Comparison of ENCODE assay signal across 15 cellular contexts in genomic region chr6:47163536-47163935, GRCh38.
DNase-seq lines count a peak whose midpoint lies in the region; ATAC-seq and TF ChIP-seq lines count a peak whose summit lies in the region.
"Had no signal": no experiment of that assay in that cellular context is flagged by ENCODE, and none has a peak within 500 bp of the region (broad histone marks: within the 10 kb centered on the region; RNA-seq: fewer than 3 reads in every experiment).

No MANE protein-coding gene starts in this region.

- H2AFZ ChIP-seq in OCI-LY3 (ENCODE audit: low read depth, low read length) = no peak overlapping the region

- H3K36me3 ChIP-seq in OCI-LY3 (replicated peaks; ENCODE audit: low read depth, low read length) (no peaks in the 10 kb centered on the region), BE2C (no peaks in the 10 kb centered on the region)

- H3K27ac ChIP-seq in OCI-LY3 (ENCODE audit: low read length) = peak overlapping the region; percentile 35
- H3K27ac ChIP-seq: SK-N-MC had no signal

- DNase-seq in BE2C (no peak), SIG-M5 (lab: John Stamatoyannopoulos, UW) (no peak)
- no peak for DNase-seq in activated CD4-positive, CD25-positive, alpha-beta regulatory T cell treated with anti-CD3 and anti-CD28 coated beads, Interleukin-2, amount 50 U/mL, for 72 hours
- DNase-seq in stimulated activated CD4-positive, alpha-beta T cell treated with anti-CD3 and anti-CD28 coated beads, Interleukin-4, amount 100 ng/mL, for 24 hours = no peak
- DNase-seq: C1 segment of cervical spinal cord, NCI-H1092, NCI-H2107, NCI-H226, NCI-H526, PC-3, T-cell had no signal

- TF ChIP-seq CTCF in OCI-LY3 (IDR thresholded peaks at IDR 0.05; ENCODE audit: low read depth, low read length) (no peak), BE2C (IDR thresholded peaks at IDR 0.05; ENCODE audit: low read depth, low read length) (no peak)

- H3K4me1 ChIP-seq in OCI-LY3 (ENCODE audit: low read length) (peaks cover 60% of the 10 kb centered on the region), BE2C (no peaks in the 10 kb centered on the region)

- peak overlapping the region; percentile 23; the same call in 1 of the 2 replicates for H3K4me3 ChIP-seq in OCI-LY3 (ENCODE audit: low read length)
- H3K4me3 ChIP-seq in BE2C (ENCODE audit: low read depth, low read length) = no peak overlapping the region
- H3K4me3 ChIP-seq: SK-N-MC had no signal

- H3K27me3 ChIP-seq in OCI-LY3 (ENCODE audit: low read depth, low read length) (no peaks in the 10 kb centered on the region), BE2C (no peaks in the 10 kb centered on the region)

- no peaks in the 10 kb centered on the region for H3K79me2 ChIP-seq in OCI-LY3 (ENCODE audit: low read length)

- no peaks in the 10 kb centered on the region for H3K9me3 ChIP-seq in OCI-LY3 (ENCODE audit: insufficient read depth, low read length)
- no peaks in the 10 kb centered on the region for H3K9me3 ChIP-seq in BE2C

- peak overlapping the region; percentile 67 for H3K4me2 ChIP-seq in OCI-LY3 (ENCODE audit: low read length)

- ATAC-seq in GM18861 (IDR thresholded peaks at IDR 0.05; ENCODE audit: unreplicated experiment) (peak; percentile 44), HG02678 (IDR thresholded peaks at IDR 0.05; ENCODE audit: unreplicated experiment) (peak; percentile 31)
- ATAC-seq: PC-3, T-cell had no signal

- no peaks in the 10 kb centered on the region for H4K20me1 ChIP-seq in OCI-LY3 (ENCODE audit: insufficient read depth, low read length)

- no peak overlapping the region for H3K9ac ChIP-seq in OCI-LY3 (ENCODE audit: low read length)
